In the genomic region with DNA sequence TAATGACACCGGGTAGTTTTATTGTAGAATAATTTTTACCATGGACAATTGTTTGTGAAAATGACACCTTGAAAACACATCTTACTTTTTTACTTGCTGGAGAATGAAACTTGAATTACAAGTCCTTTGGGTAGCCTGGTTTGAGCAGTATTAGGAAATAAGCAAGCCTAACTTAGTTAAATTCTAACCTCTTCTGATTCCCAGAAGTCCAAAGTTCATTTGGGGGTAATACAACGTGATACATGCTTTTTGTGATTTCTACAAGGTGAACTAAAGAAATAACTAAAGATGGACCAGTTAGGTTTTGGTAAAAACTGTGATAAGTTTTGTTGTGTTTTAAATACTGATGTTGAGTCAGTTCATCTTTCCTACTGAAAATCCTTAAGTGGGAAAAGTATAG, we compare ENCODE assay signal across 8 cellular contexts.
DNase-seq lines count a peak whose midpoint lies in the region; ATAC-seq and TF ChIP-seq lines count a peak whose summit lies in the region.
"Had no signal": no experiment of that assay in that cellular context is flagged by ENCODE, and none has a peak within 500 bp of the region (broad histone marks: within the 10 kb centered on the region; RNA-seq: fewer than 3 reads in every experiment).

No MANE protein-coding gene starts in this region.

- no peaks in the 10 kb centered on the region for H3K27me3 ChIP-seq in Karpas-422 (ENCODE audit: low read length)
- H3K27me3 ChIP-seq in spleen (replicated peaks in 1 of 7): peaks cover 0 to 19% (median 5%) of the 10 kb centered on the region in 7 donors

- TF ChIP-seq CTCF in spleen (IDR thresholded peaks at IDR 0.05 in 8 of 11, conservative IDR thresholded peaks at IDR 0.05 in 3 of 11) (no peak), GM13976 (IDR thresholded peaks at IDR 0.05; ENCODE audit: borderline replicate concordance, control extremely low read depth, extremely low read depth, insufficient read depth, missing control alignments) (no peak)

- H3K4me1 ChIP-seq in Karpas-422 (ENCODE audit: low read length): peaks cover 10% of the 10 kb centered on the region
- H3K4me1 ChIP-seq in spleen: peaks cover 0 to 31% (median 10%) of the 10 kb centered on the region in 6 donors

- H3K4me1 Mint-ChIP-seq in activated T-helper 2 cell treated with anti-CD3 and anti-CD28 coated beads, Interferon-gamma antibody, Interleukin-2, Interleukin-4, amounts not matched to agents 10 μg/mL and 5 μg/mL and 100 μg/mL, durations not matched to agents 14 hours and 24 hours and 36 hours (ENCODE audit: low read depth): peaks cover 12% of the 10 kb centered on the region

- H3K36me3 ChIP-seq in Karpas-422 (ENCODE audit: insufficient read depth, low read length) (peaks cover 5% of the 10 kb centered on the region; the same call in 1 of the 2 replicates), spleen (peaks cover 0 to 4% (median under 1%) of the 10 kb centered on the region in 6 donors)

- peak overlapping the region; percentile 86 for H3K4me3 Mint-ChIP-seq in activated T-helper 2 cell treated with anti-CD3 and anti-CD28 coated beads, Interferon-gamma antibody, Interleukin-2, Interleukin-4, amounts not matched to agents 10 μg/mL and 5 μg/mL and 100 μg/mL, durations not matched to agents 14 hours and 24 hours and 36 hours (ENCODE audit: low read depth)

- H4K20me1 ChIP-seq in Karpas-422 (ENCODE audit: insufficient read depth, low read depth, low read length): no peaks in the 10 kb centered on the region

- peak overlapping the region; percentile 42 for H3K4me2 ChIP-seq in Karpas-422 (ENCODE audit: low read depth, low read length, poor library complexity, severe bottlenecking)

- H3K27ac ChIP-seq in Karpas-422 (ENCODE audit: low read length): no peak overlapping the region
- H3K27ac ChIP-seq in spleen: peak overlapping the region in 4 of 8 donors; percentile 43 to 79 (median 66)

- in situ Hi-C loops in GM13976 (cut with MboI; ENCODE audit: low sequenced_read_pairs, unreplicated experiment): loop anchor here (10.0 kb wide), 1 partner anchor 59 kb away; no protein-coding TSS in a partner anchor

- no peak overlapping the region for H2AFZ ChIP-seq in Karpas-422 (ENCODE audit: low read length)

- H3K27me3 Mint-ChIP-seq in activated T-helper 2 cell treated with anti-CD3 and anti-CD28 coated beads, Interferon-gamma antibody, Interleukin-2, Interleukin-4, amounts not matched to agents 10 μg/mL and 5 μg/mL and 100 μg/mL, durations not matched to agents 14 hours and 24 hours and 36 hours (ENCODE audit: low read depth): peaks cover 6% of the 10 kb centered on the region

- intact Hi-C loops in activated T-helper 2 cell treated with anti-CD3 and anti-CD28 coated beads, Interferon-gamma antibody, Interleukin-2, Interleukin-4, amounts not matched to agents 10 μg/mL and 5 μg/mL and 100 μg/mL, durations not matched to agents 14 hours and 24 hours and 36 hours (cut with micrococcal nuclease): loop anchor here (5.0 kb wide), 1 partner anchor 51 kb away; no protein-coding TSS in a partner anchor
- intact Hi-C loops in spleen (cut with DNase I; ENCODE audit: low total_unique reads): no loop called here

- H3K4me3 ChIP-seq in Karpas-422 (ENCODE audit: low read length): no peak overlapping the region
- H3K4me3 ChIP-seq in spleen: peak overlapping the region in 5 of 8 donors; percentile 42 to 78 (median 50)

- no peaks in the 10 kb centered on the region for H3K9me2 ChIP-seq in Karpas-422 (replicated peaks; ENCODE audit: insufficient read depth, low read length)

- H3K27ac Mint-ChIP-seq in activated T-helper 2 cell treated with anti-CD3 and anti-CD28 coated beads, Interferon-gamma antibody, Interleukin-2, Interleukin-4, amounts not matched to agents 10 μg/mL and 5 μg/mL and 100 μg/mL, durations not matched to agents 14 hours and 24 hours and 36 hours: no peak overlapping the region

- H3K36me3 Mint-ChIP-seq in activated T-helper 2 cell treated with anti-CD3 and anti-CD28 coated beads, Interferon-gamma antibody, Interleukin-2, Interleukin-4, amounts not matched to agents 10 μg/mL and 5 μg/mL and 100 μg/mL, durations not matched to agents 14 hours and 24 hours and 36 hours (ENCODE audit: low read depth): peaks cover 14% of the 10 kb centered on the region

- H3K79me2 ChIP-seq in Karpas-422 (ENCODE audit: low read length): no peaks in the 10 kb centered on the region

- no peaks in the 10 kb centered on the region for H3K9me3 ChIP-seq in Karpas-422 (ENCODE audit: low read length)
- H3K9me3 ChIP-seq in spleen: no peaks in the 10 kb centered on the region

- H3K9me3 Mint-ChIP-seq in activated T-helper 2 cell treated with anti-CD3 and anti-CD28 coated beads, Interferon-gamma antibody, Interleukin-2, Interleukin-4, amounts not matched to agents 10 μg/mL and 5 μg/mL and 100 μg/mL, durations not matched to agents 14 hours and 24 hours and 36 hours: no peaks in the 10 kb centered on the region

- WGBS in spleen, 5 donors: 49 to 63% (median 54%) methylated on average over 2 of the region's 2 CpGs

- ATAC-seq in HG03280 (IDR thresholded peaks at IDR 0.05; ENCODE audit: unreplicated experiment): no peak
- ATAC-seq: HCT116 had no signal

- no peak overlapping the region for H3K9ac ChIP-seq in Karpas-422 (ENCODE audit: low read length)

- TF ChIP-seq POLR2A in spleen (IDR thresholded peaks at IDR 0.05): no peak

- DNase-seq in Karpas-422 (no peak), kidney tubule cell (ENCODE audit: low spot score) (peak; percentile 20), spleen (no peak), GM13976 (ENCODE audit: low spot score) (no peak), midbrain (lab: John Stamatoyannopoulos, UW) (no peak)
- DNase-seq in activated T-helper 2 cell treated with anti-CD3 and anti-CD28 coated beads, Interferon-gamma antibody, Interleukin-2, Interleukin-4, amounts not matched to agents 10 μg/mL and 5 μg/mL and 100 μg/mL, durations not matched to agents 14 hours and 24 hours and 36 hours (ENCODE audit: low spot score): no peak
